Comparison of ENCODE assay signal across 16 cellular contexts in the genomic region with DNA sequence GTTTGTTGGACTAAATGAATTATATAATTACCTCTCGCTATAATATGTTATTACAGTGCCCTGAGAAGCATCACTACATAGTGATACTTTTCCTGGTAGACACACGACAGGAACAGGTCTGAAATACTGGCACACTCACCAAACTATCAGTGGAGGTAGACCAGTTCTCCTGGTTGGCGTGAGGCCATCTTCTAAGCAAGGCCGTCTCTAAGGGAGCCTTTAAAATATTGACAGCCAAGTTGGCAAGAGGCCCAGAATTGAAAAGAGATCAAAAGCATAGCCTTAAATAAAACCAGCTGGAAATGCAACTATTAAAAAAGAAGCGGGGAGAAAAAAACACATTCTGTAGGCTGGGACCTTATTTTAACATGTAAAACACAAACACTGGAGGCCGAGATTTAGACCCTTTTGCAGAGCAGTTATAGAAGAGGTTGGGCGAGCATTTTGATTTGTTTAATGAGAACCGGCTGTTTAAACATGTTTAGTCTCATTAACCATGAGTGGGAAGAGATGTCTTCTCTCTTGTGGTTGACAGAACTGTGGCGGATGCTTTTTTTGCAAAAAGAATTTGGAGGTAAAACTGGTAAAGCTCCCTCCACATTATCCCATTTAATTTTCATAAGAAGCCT.
A peak's percentile ranks its signal among the peaks of the same experiment; 100 is the strongest.
DNase-seq lines count a peak whose midpoint lies in the region; ATAC-seq, FAIRE-seq and TF ChIP-seq lines count a peak whose summit lies in the region.
"Had no signal": no experiment of that assay in that cellular context is flagged by ENCODE, and none has a peak within 500 bp of the region (broad histone marks: within the 10 kb centered on the region; RNA-seq: fewer than 3 reads in every experiment).

No MANE protein-coding gene starts in this region.

- no peak overlapping the region for H3K4me3 ChIP-seq in epithelial cell of esophagus (ENCODE audit: low read length)

- H3K27me3 Mint-ChIP-seq in progenitor cell of endocrine pancreas = no peaks in the 10 kb centered on the region
- H3K27me3 Mint-ChIP-seq: IgD-negative memory B cell had no signal

- H3K9me3 Mint-ChIP-seq in progenitor cell of endocrine pancreas (ENCODE audit: low read depth) = no peaks in the 10 kb centered on the region

- DNase-seq in NCI-H2107 treated with DMSO at 0.1 percent for 48 hours (lab: John Stamatoyannopoulos, UW; ENCODE audit: unreplicated experiment) = peak; percentile 24
- no peak for DNase-seq in NCI-H2107 (lab: John Stamatoyannopoulos, UW)
- DNase-seq in NCI-H446 treated with DMSO at 0.1 percent for 48 hours (lab: John Stamatoyannopoulos, UW) = peak; percentile 75
- peak; percentile 16 for DNase-seq in epithelial cell of esophagus (ENCODE audit: low read depth)
- DNase-seq in H54 (ENCODE audit: insufficient read length, low spot score) = no peak
- DNase-seq in progenitor cell of endocrine pancreas (ENCODE audit: low spot score, unreplicated experiment) = no peak
- DNase-seq: 8988T; activated CD8-positive, alpha-beta T cell treated with anti-CD3 and anti-CD28 coated beads, Interleukin-2, amount 10 ng/mL, durations not matched to agents 7 days and 5 days; activated effector memory CD4-positive, alpha-beta T cell treated with anti-CD3 and anti-CD28 coated beads, Interleukin-2, amount 50 U/mL, for 16 hours; CD8-positive, alpha-beta memory T cell; mammary epithelial cell; NK-92 treated with Interleukin-12 subunit alpha and Interleukin-12 subunit beta, amount 100 ng/mL, for 24 hours had no signal

- H3K4me1 Mint-ChIP-seq in progenitor cell of endocrine pancreas (ENCODE audit: low read depth) = no peaks in the 10 kb centered on the region
- H3K4me1 Mint-ChIP-seq: CD8-positive, alpha-beta memory T cell; IgD-negative memory B cell had no signal

- no peak overlapping the region for H3K4me3 Mint-ChIP-seq in progenitor cell of endocrine pancreas (ENCODE audit: low read depth)
- H3K4me3 Mint-ChIP-seq: activated CD8-positive, alpha-beta T cell treated with anti-CD3 and anti-CD28 coated beads, Interleukin-2, amount 10 ng/mL, durations not matched to agents 7 days and 5 days; CD8-positive, alpha-beta memory T cell; IgD-negative memory B cell had no signal

- ATAC-seq in GM18517 (IDR thresholded peaks at IDR 0.05; ENCODE audit: unreplicated experiment) = no peak
- no peak for ATAC-seq in HG02840 (IDR thresholded peaks at IDR 0.05; ENCODE audit: low FRiP score, unreplicated experiment)
- ATAC-seq: activated CD8-positive, alpha-beta T cell treated with anti-CD3 and anti-CD28 coated beads, Interleukin-2, amount 10 ng/mL, durations not matched to agents 7 days and 5 days had no signal

- no peak overlapping the region for H3K27ac Mint-ChIP-seq in progenitor cell of endocrine pancreas
- H3K27ac Mint-ChIP-seq: activated CD8-positive, alpha-beta T cell treated with anti-CD3 and anti-CD28 coated beads, Interleukin-2, amount 10 ng/mL, durations not matched to agents 7 days and 5 days; CD8-positive, alpha-beta memory T cell; IgD-negative memory B cell had no signal

- no peak for TF ChIP-seq CTCF in epithelial cell of esophagus (IDR thresholded peaks at IDR 0.05; ENCODE audit: insufficient read depth, low read depth, low read length, missing control alignments)
- no peak for TF ChIP-seq CTCF in progenitor cell of endocrine pancreas (IDR thresholded peaks at IDR 0.05; ENCODE audit: unreplicated experiment)

- TF ChIP-seq POLR2A in H54 (IDR thresholded peaks at IDR 0.05; ENCODE audit: low read depth, low read length) = no peak

- H3K36me3 Mint-ChIP-seq in progenitor cell of endocrine pancreas (ENCODE audit: insufficient read depth) = no peaks in the 10 kb centered on the region
- H3K36me3 Mint-ChIP-seq: CD8-positive, alpha-beta memory T cell; IgD-negative memory B cell had no signal

- FAIRE-seq in H54 (lab: Jason Lieb, UNC) = no peak
- FAIRE-seq: TTC549 had no signal

Comparison
In these comparisons a context has a peak if more than half of its experiments do, and no peak if none do; other contexts are left out.
1. DNase-seq: peak in NCI-H2107 treated with DMSO at 0.1 percent for 48 hours (single experiment), NCI-H446 treated with DMSO at 0.1 percent for 48 hours (single experiment) and epithelial cell of esophagus (single experiment); none in NCI-H2107 (single experiment), H54 (single experiment) and progenitor cell of endocrine pancreas (single experiment).